13 cellular contexts compared by ENCODE assay signal in the genomic region with DNA sequence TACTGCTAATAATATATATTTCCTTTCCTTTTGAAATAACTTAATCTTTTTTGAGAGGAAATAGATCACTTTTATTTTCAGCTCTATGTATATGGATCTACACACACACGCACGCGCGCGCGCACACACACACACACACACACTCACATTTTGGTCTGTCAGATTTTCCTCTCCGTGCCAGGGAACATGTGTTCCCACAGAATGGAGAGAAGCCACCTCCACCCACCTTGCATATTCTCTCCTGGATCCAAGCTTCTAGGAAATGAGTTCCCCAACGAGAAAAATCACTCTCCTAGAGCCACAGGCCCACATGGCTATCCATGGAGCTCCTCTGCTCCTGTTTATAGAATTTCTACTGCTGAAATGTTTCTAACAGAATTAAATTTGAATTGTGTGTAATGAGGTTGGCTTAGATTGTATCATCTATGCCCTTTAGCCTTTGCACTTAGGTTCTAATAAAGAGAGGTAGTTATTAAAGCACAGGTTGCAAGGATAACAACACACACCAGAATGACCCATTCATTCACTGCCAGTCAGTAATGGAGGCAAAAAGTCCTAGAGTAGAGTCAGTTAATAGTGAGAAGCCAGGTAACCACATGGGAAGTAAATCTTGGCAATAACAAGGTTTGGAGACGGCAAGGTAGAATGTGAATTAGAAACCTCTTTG. TPM values are rescaled to one million over a fixed set of nuclear protein-coding genes. Genes with fewer than 3 reads are reported as not detected.
"Had no signal": no experiment of that assay in that cellular context is flagged by ENCODE, and none has a peak within 500 bp of the region (broad histone marks: within the 10 kb centered on the region; RNA-seq: fewer than 3 reads in every experiment).

No MANE protein-coding gene starts in this region.

- FAIRE-seq: keratinocyte had no signal

- H3K27ac ChIP-seq: esophagus squamous epithelium, left ventricle myocardium inferior had no signal

- ATAC-seq: gastroesophageal sphincter; stimulated activated naive CD8-positive, alpha-beta T cell treated with anti-CD3 and anti-CD28 coated beads, Interleukin-15, amount 100 ng/mL, for 72 hours had no signal

- DNase-seq: esophagus squamous epithelium; left ventricle myocardium inferior; stimulated activated CD4-positive, alpha-beta T cell treated with anti-CD3 and anti-CD28 coated beads, Interleukin-4, amount 100 ng/mL, for 4 hours had no signal

- H3K36me3 ChIP-seq: left ventricle myocardium inferior, uterus had no signal

- H3K27me3 Mint-ChIP-seq: naive B cell; stimulated activated naive B cell treated with anti-CD40 and anti-IgM and Interleukin-4, amounts not matched to agents 10 μg/mL and 1 μg/mL and 100 μg/mL, for 72 hours; stimulated activated naive CD8-positive, alpha-beta T cell treated with anti-CD3 and anti-CD28 coated beads, Interleukin-15, amount 100 ng/mL, for 72 hours; type B pancreatic cell had no signal

- H3K4me3 Mint-ChIP-seq: immature natural killer cell; naive B cell; nephron; stimulated activated naive B cell treated with anti-CD40 and anti-IgM and Interleukin-4, amounts not matched to agents 10 μg/mL and 1 μg/mL and 100 μg/mL, for 72 hours; stimulated activated naive CD8-positive, alpha-beta T cell treated with anti-CD3 and anti-CD28 coated beads, Interleukin-15, amount 100 ng/mL, for 72 hours; type B pancreatic cell had no signal

- H3K36me3 Mint-ChIP-seq: naive B cell, type B pancreatic cell had no signal

- H3K9me3 Mint-ChIP-seq: immature natural killer cell; naive B cell; nephron; stimulated activated naive B cell treated with anti-CD40 and anti-IgM and Interleukin-4, amounts not matched to agents 10 μg/mL and 1 μg/mL and 100 μg/mL, for 72 hours; stimulated activated naive CD8-positive, alpha-beta T cell treated with anti-CD3 and anti-CD28 coated beads, Interleukin-15, amount 100 ng/mL, for 72 hours; type B pancreatic cell had no signal

- H3K4me3 ChIP-seq: esophagus squamous epithelium, gastroesophageal sphincter, left ventricle myocardium inferior, lung, uterus had no signal

- H3K9me3 ChIP-seq: esophagus squamous epithelium, gastroesophageal sphincter, left ventricle myocardium inferior, uterus had no signal

- H3K4me1 ChIP-seq: left ventricle myocardium inferior, uterus had no signal

- H3K27ac Mint-ChIP-seq: immature natural killer cell; nephron; stimulated activated naive B cell treated with anti-CD40 and anti-IgM and Interleukin-4, amounts not matched to agents 10 μg/mL and 1 μg/mL and 100 μg/mL, for 72 hours; stimulated activated naive CD8-positive, alpha-beta T cell treated with anti-CD3 and anti-CD28 coated beads, Interleukin-15, amount 100 ng/mL, for 72 hours; type B pancreatic cell had no signal

- H3K4me1 Mint-ChIP-seq: nephron; stimulated activated naive CD8-positive, alpha-beta T cell treated with anti-CD3 and anti-CD28 coated beads, Interleukin-15, amount 100 ng/mL, for 72 hours had no signal

- H3K27me3 ChIP-seq: esophagus squamous epithelium, gastroesophageal sphincter, uterus had no signal

RNA-seq across cellular contexts. Expression of a gene that starts 55.6 kb away (rescaled TPM):
- polyA plus RNA-seq: immature natural killer cell had no signal
